In genomic region chr3:49410844-49411549, GRCh38 we compare ENCODE assay signal across 8 cellular contexts. TPM values are rescaled to one million over a fixed set of nuclear protein-coding genes. Genes with fewer than 3 reads are reported as not detected.
DNase-seq lines count a peak whose midpoint lies in the region; ATAC-seq and TF ChIP-seq lines count a peak whose summit lies in the region.

No MANE protein-coding gene starts in this region.

- H3K4me3 Mint-ChIP-seq in WTC11 = peak overlapping the region; percentile 97

- ATAC-seq in WTC11 = no peak
- ATAC-seq in heart right ventricle = peak in 1 of 8 donors; percentile 27
- ATAC-seq in GM21526 (IDR thresholded peaks at IDR 0.05; ENCODE audit: low FRiP score, unreplicated experiment) = no peak
- no peak for ATAC-seq in HG03108 (IDR thresholded peaks at IDR 0.05; ENCODE audit: unreplicated experiment)
- ATAC-seq in HG03439 (IDR thresholded peaks at IDR 0.05; ENCODE audit: unreplicated experiment) = no peak

- H3K27me3 ChIP-seq in HAP-1 (ENCODE audit: low read depth) (no peaks in the 10 kb centered on the region), heart right ventricle (no peaks in the 10 kb centered on the region), skeletal muscle satellite cell (ENCODE audit: control insufficient read depth, insufficient read depth, low read length) (no peaks in the 10 kb centered on the region)

- DNase-seq in HAP-1 (ENCODE audit: low spot score in 2 of 2) (no peak), WTC11 (ENCODE audit: low spot score) (no peak), heart right ventricle (no peak), NCI-H1092 (lab: John Stamatoyannopoulos, UW) (no peak)

- H3K4me1 ChIP-seq in HAP-1 = peaks cover 44% of the 10 kb centered on the region
- peaks cover 14 to 78% (median 68%) of the 10 kb centered on the region in 9 donors for H3K4me1 ChIP-seq in heart right ventricle
- peaks cover 40% of the 10 kb centered on the region for H3K4me1 ChIP-seq in skeletal muscle satellite cell (ENCODE audit: control insufficient read depth, insufficient read depth, low read length)

- CTCF ChIA-PET in WTC11 (lab: Charles Lee) = interaction anchor here (0.7 to 2.3 kb wide), 5 partner anchors 11 to 240 kb away, joined by 3 to 15 read pairs (median 5); partner anchors contain the start of genes AMT, KLHDC8B and USP4

- peaks cover 4% of the 10 kb centered on the region; the same call in 1 of the 2 replicates for H3K36me3 Mint-ChIP-seq in WTC11

- H3K36me3 ChIP-seq in HAP-1 (replicated peaks) (peaks cover 26% of the 10 kb centered on the region), heart right ventricle (peaks cover 0 to 23% (median 9%) of the 10 kb centered on the region in 9 donors), skeletal muscle satellite cell (ENCODE audit: insufficient read depth, low read length) (peaks cover 14% of the 10 kb centered on the region)

- peak overlapping the region; percentile 95 to 99 (median 98) for H3K27ac ChIP-seq in heart right ventricle

- H3K4me2 ChIP-seq in skeletal muscle satellite cell (ENCODE audit: low read length) = peak overlapping the region; percentile 88

- H3K4me3 ChIP-seq in HAP-1 (peak overlapping the region; percentile 75), heart right ventricle (peak overlapping the region; percentile 48 to 99 (median 91)), skeletal muscle satellite cell (ENCODE audit: low read length) (peak overlapping the region; percentile 89)

- no peaks in the 10 kb centered on the region for H3K9me3 ChIP-seq in HAP-1
- H3K9me3 ChIP-seq in heart right ventricle = no peaks in the 10 kb centered on the region
- no peaks in the 10 kb centered on the region for H3K9me3 ChIP-seq in skeletal muscle satellite cell (replicated peaks; ENCODE audit: low read length)

- no peaks in the 10 kb centered on the region for H3K9me3 Mint-ChIP-seq in WTC11

- intact Hi-C loops in heart right ventricle (cut with DNase I) = loop anchor here in 8 of 10 donors (2.0 to 5.0 kb wide), 4 partner anchors 52 to 70 kb away; partner anchors contain the start of genes GPX1 (in 5 of the 8) and USP4 (in 4 of the 8)

- H3K27me3 Mint-ChIP-seq in WTC11 (ENCODE audit: low read depth) = no peaks in the 10 kb centered on the region

- POLR2A ChIA-PET in WTC11 (lab: Charles Lee) = interaction anchor here (0.6 to 2.2 kb wide), 6 partner anchors 12 to 1751 kb away, joined by 3 to 16 read pairs (median 7); partner anchors contain the start of genes NICN1, QRICH1 and USP4

- in situ Hi-C loops in HAP-1 (cut with MboI; ENCODE audit: low sequenced_read_pairs) = no loop called here

- H3K9ac ChIP-seq in skeletal muscle satellite cell (ENCODE audit: low read depth, low read length) = peak overlapping the region; percentile 100

- H3K4me1 Mint-ChIP-seq in WTC11 = peaks cover 40% of the 10 kb centered on the region

- TF ChIP-seq CTCF in WTC11 (IDR thresholded peaks at IDR 0.05) (no peak), heart right ventricle (IDR thresholded peaks at IDR 0.05) (no peak)

- H3K27ac Mint-ChIP-seq in WTC11 = peak overlapping the region; percentile 97

- WGBS in heart right ventricle, 2 donors = 1% methylated on average over 33 to 35 of the region's 35 CpGs

TF ChIP-seq in WTC11, 78 proteins besides CTCF, POLR2A, EP300 and RAD21:
- 0 out of 2 replicates have a peak, but pooled peaks have one; percentile 16 for TF ChIP-seq MAX (CRISPR knock-in tag; IDR thresholded peaks at IDR 0.05)
- TF ChIP-seq EMX1 (CRISPR knock-in tag; IDR thresholded peaks at IDR 0.05) = 0 out of 2 replicates have a peak, but pooled peaks have one; percentile 13
- TF ChIP-seq SMAD4 (CRISPR knock-in tag; IDR thresholded peaks at IDR 0.05) = no peak

RNA-seq across cellular contexts. Expression of gene RHOA, which starts 0.8 kb away (rescaled TPM):
- total RNA-seq in WTC11 (2021) (367 to 398 TPM (median 389 TPM) in 3 replicates), heart right ventricle (100 to 1,000 TPM; 226 to 335 (median 250) TPM)
- polyA plus RNA-seq in heart right ventricle = 100 to 1,000 TPM; 139 to 291 TPM
- 622 and 735 TPM in 2 replicates for total RNA-seq in skeletal muscle satellite cell (2012; rRNA removed)

RNA-seq across cellular contexts. Expression of gene TCTA, which starts 1.2 kb away (rescaled TPM):
- total RNA-seq in WTC11 (2021) (10.1 to 11.9 TPM (median 11.5 TPM) in 3 replicates), heart right ventricle (10 to 100 TPM; 13.9 to 22.6 (median 17.6) TPM)
- 10 to 100 TPM; 16.5 to 19.0 TPM for polyA plus RNA-seq in heart right ventricle
- 16.8 and 17.7 TPM in 2 replicates for total RNA-seq in skeletal muscle satellite cell (2012; rRNA removed)

RNA-seq across cellular contexts. Expression of gene AMT, which starts 11.3 kb away (rescaled TPM):
- total RNA-seq in WTC11 (2021) (54.6 to 66.6 TPM (median 57.8 TPM) in 3 replicates), heart right ventricle (10 to 100 TPM; 21.3 to 40.9 (median 34.3) TPM)
- 10 to 100 TPM in 1 of 2 donors, 1 to 10 TPM in 1; 3.2 to 22.6 TPM for polyA plus RNA-seq in heart right ventricle
- total RNA-seq in skeletal muscle satellite cell (2012; rRNA removed) = not detected in 2 replicates

RNA-seq across cellular contexts. Expression of gene NICN1, which starts 18.1 kb away (rescaled TPM):
- total RNA-seq in WTC11 (2021) (11.0 to 12.7 TPM (median 11.5 TPM) in 3 replicates), heart right ventricle (10 to 100 TPM; 13.9 to 22.5 (median 18.3) TPM)
- 1 to 10 TPM; 7.7 to 8.3 TPM for polyA plus RNA-seq in heart right ventricle
- total RNA-seq in skeletal muscle satellite cell (2012; rRNA removed) = 2.0 and 4.6 TPM in 2 replicates

RNA-seq across cellular contexts. Expression of gene GPX1, which starts 52.8 kb away (rescaled TPM):
- 305 to 323 TPM (median 321 TPM) in 3 replicates for total RNA-seq in WTC11 (2021)
- total RNA-seq in heart right ventricle = 100 to 1,000 TPM in 5 of 10 donors, 10 to 100 TPM in 5; 85.2 to 223 (median 102) TPM
- 100 to 1,000 TPM; 203 to 267 TPM for polyA plus RNA-seq in heart right ventricle
- total RNA-seq in skeletal muscle satellite cell (2012; rRNA removed) = 205 and 329 TPM in 2 replicates
